1 cellular context compared by ENCODE assay signal in genomic region chr17:8631554-8631877, GRCh38.
TF ChIP-seq lines count a peak whose summit lies in the region.

No MANE protein-coding gene starts in this region.

TF ChIP-seq in HEK293, 187 proteins besides CTCF, POLR2A, EP300 and RAD21 (continued from another document and continues in another):
- TF ChIP-seq BCL6B (tag by site-specific recombination; IDR thresholded peaks at IDR 0.05) = no peak
- TF ChIP-seq YY1 (tag by site-specific recombination; IDR thresholded peaks at IDR 0.05) = no peak
- TF ChIP-seq KLF7 (tag by site-specific recombination; IDR thresholded peaks at IDR 0.05; ENCODE audit: borderline replicate concordance) = no peak
- TF ChIP-seq ZNF596 (tag by site-specific recombination; IDR thresholded peaks at IDR 0.05) = no peak
- TF ChIP-seq GLI4 (tag by site-specific recombination; IDR thresholded peaks at IDR 0.05) = no peak
- TF ChIP-seq FEZF1 (tag by site-specific recombination; IDR thresholded peaks at IDR 0.05) = no peak
- TF ChIP-seq ZBTB20 (tag by site-specific recombination; IDR thresholded peaks at IDR 0.05) = peak; percentile 10; the same call in 1 of the 2 replicates
- TF ChIP-seq ZBTB26 (tag by site-specific recombination; optimal IDR thresholded peaks at IDR 0.05) = no peak
- TF ChIP-seq ZNF266 (tag by site-specific recombination; IDR thresholded peaks at IDR 0.05; ENCODE audit: low read depth) = no peak
- no peak for TF ChIP-seq ZSCAN18 (tag by site-specific recombination; IDR thresholded peaks at IDR 0.05)
- TF ChIP-seq PRDM1 (tag by site-specific recombination; IDR thresholded peaks at IDR 0.05) = no peak
- no peak for TF ChIP-seq ZNF530 (tag by site-specific recombination; IDR thresholded peaks at IDR 0.05; ENCODE audit: low read depth)
- TF ChIP-seq ZEB2 (tag by site-specific recombination; IDR thresholded peaks at IDR 0.05) = peak; percentile 68; the same call in 1 of the 2 replicates
- no peak for TF ChIP-seq SCRT1 (tag by site-specific recombination; IDR thresholded peaks at IDR 0.05; ENCODE audit: borderline replicate concordance)
- TF ChIP-seq ZNF777 (tag by site-specific recombination; IDR thresholded peaks at IDR 0.05; ENCODE audit: borderline replicate concordance) = no peak
- no peak for TF ChIP-seq KLF10 (tag by site-specific recombination; IDR thresholded peaks at IDR 0.05)
- TF ChIP-seq ZNF560 (tag by site-specific recombination; IDR thresholded peaks at IDR 0.05; ENCODE audit: borderline replicate concordance) = no peak
- TF ChIP-seq GLIS1 (tag by site-specific recombination; IDR thresholded peaks at IDR 0.05) = no peak
- TF ChIP-seq ZNF510 (tag by site-specific recombination; IDR thresholded peaks at IDR 0.05; ENCODE audit: insufficient replicate concordance) = no peak
- TF ChIP-seq ELK4 (IDR thresholded peaks at IDR 0.05; ENCODE audit: borderline replicate concordance, low read depth, low read length) = no peak
- no peak for TF ChIP-seq ZNF610 (tag by site-specific recombination; IDR thresholded peaks at IDR 0.05; ENCODE audit: borderline replicate concordance)
- peak; percentile 8; the same call in 1 of the 2 replicates for TF ChIP-seq ZNF449 (tag by site-specific recombination; IDR thresholded peaks at IDR 0.05)
- TF ChIP-seq SP7 (tag by site-specific recombination; IDR thresholded peaks at IDR 0.05) = 0 out of 2 replicates have a peak, but pooled peaks have one; percentile 22
- no peak for TF ChIP-seq ZNF416 (tag by site-specific recombination; IDR thresholded peaks at IDR 0.05)
- TF ChIP-seq ZBTB7A (tag by site-specific recombination; IDR thresholded peaks at IDR 0.05; ENCODE audit: low read depth) = no peak
- no peak for TF ChIP-seq SCRT2 (tag by site-specific recombination; IDR thresholded peaks at IDR 0.05)
- no peak for TF ChIP-seq PRDM6 (tag by site-specific recombination; IDR thresholded peaks at IDR 0.05)
- TF ChIP-seq ZNF37A (tag by site-specific recombination; IDR thresholded peaks at IDR 0.05) = no peak
- no peak; the same call in 1 of the 2 replicates for TF ChIP-seq PATZ1 (tag by site-specific recombination; IDR thresholded peaks at IDR 0.05)
- no peak for TF ChIP-seq ZNF221 (tag by site-specific recombination; IDR thresholded peaks at IDR 0.05; ENCODE audit: borderline replicate concordance)
- 0 out of 2 replicates have a peak, but pooled peaks have one; percentile 6 for TF ChIP-seq BCL11A (tag by site-specific recombination; IDR thresholded peaks at IDR 0.05; ENCODE audit: low read depth)
- TF ChIP-seq ZSCAN4 (tag by site-specific recombination; IDR thresholded peaks at IDR 0.05) = no peak
- TF ChIP-seq ZNF24 (tag by site-specific recombination; IDR thresholded peaks at IDR 0.05) = peak; percentile 100
- TF ChIP-seq OSR2 (tag by site-specific recombination; IDR thresholded peaks at IDR 0.05) = no peak
- no peak for TF ChIP-seq WT1 (tag by site-specific recombination; IDR thresholded peaks at IDR 0.05)
- TF ChIP-seq ZBTB10 (tag by site-specific recombination; IDR thresholded peaks at IDR 0.05) = no peak
- TF ChIP-seq IKZF3 (tag by site-specific recombination; IDR thresholded peaks at IDR 0.05) = 0 out of 2 replicates have a peak, but pooled peaks have one; percentile 10
- TF ChIP-seq HOXC10 (CRISPR knock-in tag; IDR thresholded peaks at IDR 0.05) = no peak
- TF ChIP-seq ZNF768 (tag by site-specific recombination; IDR thresholded peaks at IDR 0.05) = no peak
- no peak for TF ChIP-seq ZNF114 (tag by site-specific recombination; IDR thresholded peaks at IDR 0.05)
- TF ChIP-seq ZNF292 (tag by site-specific recombination; IDR thresholded peaks at IDR 0.05; ENCODE audit: borderline replicate concordance, low read depth) = no peak
- no peak for TF ChIP-seq ZNF404 (tag by site-specific recombination; IDR thresholded peaks at IDR 0.05)
- TF ChIP-seq PRDM4 (tag by site-specific recombination; IDR thresholded peaks at IDR 0.05) = no peak
- peak; percentile 28; the same call in 1 of the 2 replicates for TF ChIP-seq ZNF335 (tag by site-specific recombination; conservative IDR thresholded peaks at IDR 0.05)
- TF ChIP-seq ZNF211 (tag by site-specific recombination; IDR thresholded peaks at IDR 0.05; ENCODE audit: low read depth) = no peak
- no peak for TF ChIP-seq ZNF792 (tag by site-specific recombination; IDR thresholded peaks at IDR 0.05)
- TF ChIP-seq ZNF324 (tag by site-specific recombination; IDR thresholded peaks at IDR 0.05) = no peak
- TF ChIP-seq ZNF214 (tag by site-specific recombination; IDR thresholded peaks at IDR 0.05; ENCODE audit: borderline replicate concordance) = no peak
- no peak for TF ChIP-seq ZNF121 (tag by site-specific recombination; IDR thresholded peaks at IDR 0.05)
